In the genomic region with DNA sequence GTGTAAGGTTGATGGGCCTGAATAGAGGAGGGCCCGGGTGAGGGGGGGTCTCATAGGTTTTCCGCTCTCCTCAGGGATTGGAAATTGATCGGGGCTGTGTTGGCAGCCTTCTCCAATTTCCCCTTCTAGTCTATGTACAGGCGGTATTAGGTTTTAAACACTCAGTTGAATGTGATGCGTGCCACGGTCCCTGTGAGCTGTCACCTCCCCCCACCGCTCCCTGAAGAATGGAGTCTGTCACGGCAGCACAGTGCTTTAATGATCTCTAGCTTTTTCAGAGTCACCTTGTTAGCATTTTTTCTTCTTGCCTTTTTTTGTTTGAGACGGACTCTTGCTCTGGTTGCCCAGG, we compare ENCODE assay signal across 8 cellular contexts. TPM values are rescaled to one million over a fixed set of nuclear protein-coding genes. Genes with fewer than 3 reads are reported as not detected.
DNase-seq lines count a peak whose midpoint lies in the region; ATAC-seq and TF ChIP-seq lines count a peak whose summit lies in the region.

No MANE protein-coding gene starts in this region.

- H3K4me3 ChIP-seq in HFF-Myc (replicated peaks; ENCODE audit: low read depth, low read length) (peak overlapping the region; percentile 93), gastroesophageal sphincter (peak overlapping the region; percentile 86 to 88), gastrocnemius medialis (peak overlapping the region; percentile 67 to 97 (median 91))

- no peaks in the 10 kb centered on the region for H3K27me3 Mint-ChIP-seq in activated CD4-positive, alpha-beta memory T cell treated with anti-CD3 and anti-CD28 coated beads for 36 hours

- H3K36me3 Mint-ChIP-seq in activated CD4-positive, alpha-beta memory T cell treated with anti-CD3 and anti-CD28 coated beads for 36 hours: peaks cover 49% of the 10 kb centered on the region

- intact Hi-C loops in activated CD4-positive, alpha-beta memory T cell treated with anti-CD3 and anti-CD28 coated beads for 36 hours (cut with micrococcal nuclease): no loop called here
- intact Hi-C loops in gastrocnemius medialis (cut with DNase I; ENCODE audit: low total_unique reads): no loop called here

- H3K4me1 ChIP-seq in gastroesophageal sphincter (peaks cover 0 to 74% (median 23%) of the 10 kb centered on the region in 3 donors), gastrocnemius medialis (peaks cover 17 to 26% of the 10 kb centered on the region in 2 donors)

- H3K27ac Mint-ChIP-seq in activated CD4-positive, alpha-beta memory T cell treated with anti-CD3 and anti-CD28 coated beads for 36 hours: peak overlapping the region; percentile 84

- CTCF ChIA-PET in activated CD4-positive, alpha-beta memory T cell treated with anti-CD3 and anti-CD28 coated beads for 36 hours (lab: Charles Lee): interaction anchor here (1.7 kb wide), 1 partner anchor 21 kb away, joined by 11 read pairs; no protein-coding TSS in a partner anchor

- H3K4me3 Mint-ChIP-seq in activated CD4-positive, alpha-beta memory T cell treated with anti-CD3 and anti-CD28 coated beads for 36 hours: peak overlapping the region; percentile 82

- H3K9me3 ChIP-seq in gastroesophageal sphincter: no peaks in the 10 kb centered on the region
- H3K9me3 ChIP-seq in gastrocnemius medialis: no peaks in the 10 kb centered on the region

- H3K4me1 Mint-ChIP-seq in activated CD4-positive, alpha-beta memory T cell treated with anti-CD3 and anti-CD28 coated beads for 36 hours (ENCODE audit: low read depth): peaks cover 55% of the 10 kb centered on the region

- TF ChIP-seq CTCF in HFF-Myc (IDR thresholded peaks at IDR 0.05; ENCODE audit: low read depth, low read length, missing control alignments) (no peak), gastroesophageal sphincter (IDR thresholded peaks at IDR 0.05) (no peak), gastrocnemius medialis (IDR thresholded peaks at IDR 0.05 in 4 of 5, conservative IDR thresholded peaks at IDR 0.05 in 1 of 5) (no peak)

- ATAC-seq in gastroesophageal sphincter: no peak
- peak; percentile 17 to 20 for ATAC-seq in gastrocnemius medialis

- H3K27ac ChIP-seq in gastroesophageal sphincter (peak overlapping the region; percentile 80 to 91 (median 90)), gastrocnemius medialis (peak overlapping the region; percentile 90 to 98 (median 94))

- peak; percentile 51 for DNase-seq in AG20443 (ENCODE audit: low spot score)
- DNase-seq in HFF-Myc (ENCODE audit: extremely low read depth, low read depth): no peak
- no peak for DNase-seq in activated CD4-positive, alpha-beta memory T cell treated with anti-CD3 and anti-CD28 coated beads for 36 hours
- no peak for DNase-seq in gastrocnemius medialis
- no peak for DNase-seq in T-helper 9 cell
- DNase-seq in NCI-H1092 (lab: John Stamatoyannopoulos, UW): no peak
- DNase-seq in SIG-M5 (lab: John Stamatoyannopoulos, UW): no peak

- in situ Hi-C loops in gastrocnemius medialis (cut with MboI; ENCODE audit: low sequenced_read_pairs in 4 of 4): loop anchor here in 2 of 4 donors (25.0 kb wide), 2 partner anchors 712 to 737 kb away; partner anchors contain the start of gene FOXF1 (in 1 of the 2)

- no peak for TF ChIP-seq EP300 in gastroesophageal sphincter (IDR thresholded peaks at IDR 0.05)

- H3K27me3 ChIP-seq in gastroesophageal sphincter (no peaks in the 10 kb centered on the region), gastrocnemius medialis (no peaks in the 10 kb centered on the region)

- no peaks in the 10 kb centered on the region for H3K9me3 Mint-ChIP-seq in activated CD4-positive, alpha-beta memory T cell treated with anti-CD3 and anti-CD28 coated beads for 36 hours

- POLR2A ChIA-PET in activated CD4-positive, alpha-beta memory T cell treated with anti-CD3 and anti-CD28 coated beads for 36 hours (lab: Charles Lee): interaction anchor here (0.6 kb wide), 1 partner anchor 10 kb away, joined by 3 read pairs; no protein-coding TSS in a partner anchor

- 3 to 13% methylated on average over 6 to 8 of the region's 9 CpGs for WGBS in gastroesophageal sphincter (ENCODE audit: low coverage in 1 of 2), 2 donors

- H3K36me3 ChIP-seq in gastroesophageal sphincter: peaks cover 0 to 61% of the 10 kb centered on the region in 2 donors
- peaks cover 0 to 39% of the 10 kb centered on the region in 2 donors for H3K36me3 ChIP-seq in gastrocnemius medialis

- TF ChIP-seq POLR2A in gastroesophageal sphincter (IDR thresholded peaks at IDR 0.05): no peak
- TF ChIP-seq POLR2A in gastrocnemius medialis (IDR thresholded peaks at IDR 0.05): no peak

RNA-seq across cellular contexts. Expression of gene COX4I1, which starts 0.8 kb away (rescaled TPM):
- total RNA-seq in activated CD4-positive, alpha-beta memory T cell treated with anti-CD3 and anti-CD28 coated beads for 36 hours: 100 to 1,000 TPM; 493 to 511 TPM
- 100 to 1,000 TPM; 465 to 597 (median 507) TPM for total RNA-seq in gastroesophageal sphincter
- total RNA-seq in gastrocnemius medialis: 100 to 1,000 TPM; 666 to 782 (median 689) TPM

RNA-seq across cellular contexts. Expression of gene EMC8, which starts 1.0 kb away (rescaled TPM):
- 10 to 100 TPM; 27.5 to 27.9 TPM for total RNA-seq in activated CD4-positive, alpha-beta memory T cell treated with anti-CD3 and anti-CD28 coated beads for 36 hours
- 10 to 100 TPM; 23.4 to 32.5 (median 26.8) TPM for total RNA-seq in gastroesophageal sphincter
- total RNA-seq in gastrocnemius medialis: 10 to 100 TPM; 29.6 to 39.8 (median 36.4) TPM

RNA-seq across cellular contexts. Expression of gene C16orf74, which starts 49.4 kb away (rescaled TPM):
- not detected for total RNA-seq in activated CD4-positive, alpha-beta memory T cell treated with anti-CD3 and anti-CD28 coated beads for 36 hours
- total RNA-seq in gastroesophageal sphincter (1 to 10 TPM in 1 of 4 donors, under 1 TPM in 2, not detected in 1; 0.52 to 1.9 (median 0.94) TPM), gastrocnemius medialis (1 to 10 TPM in 1 of 4 donors, not detected in 3; 1.3 TPM)
